ENCODE assay signal across 24 cellular contexts in genomic region chr5:75885321-75885720, GRCh38.
"Had no signal": no experiment of that assay in that cellular context is flagged by ENCODE, and none has a peak within 500 bp of the region (broad histone marks: within the 10 kb centered on the region; RNA-seq: fewer than 3 reads in every experiment).

No MANE protein-coding gene starts in this region.

- H3K4me3 ChIP-seq: esophagus squamous epithelium, gastroesophageal sphincter, hepatocyte, left ventricle myocardium inferior, lower lobe of right lung, prostate gland, right lobe of liver, spleen, testis, tibial nerve had no signal

- H3K27ac ChIP-seq: epithelial cell of prostate, esophagus squamous epithelium, gastroesophageal sphincter, hepatocyte, left ventricle myocardium inferior, lower lobe of right lung, parathyroid adenoma, prostate gland, right lobe of liver, spleen, testis, tibial nerve had no signal

- H3K4me1 ChIP-seq: esophagus squamous epithelium, gastroesophageal sphincter, left ventricle myocardium inferior, lower lobe of right lung, parathyroid adenoma, prostate gland, right lobe of liver, spleen, testis, tibial nerve had no signal

- H3K4me2 ChIP-seq: hepatocyte had no signal

- H3K79me2 ChIP-seq: hepatocyte, parathyroid adenoma had no signal

- H3K36me3 ChIP-seq: esophagus squamous epithelium, gastroesophageal sphincter, left ventricle myocardium inferior, lower lobe of right lung, prostate gland, right lobe of liver, spleen, tibial nerve had no signal

- H2AFZ ChIP-seq: hepatocyte, parathyroid adenoma had no signal

- H3K9ac ChIP-seq: parathyroid adenoma had no signal

- H3K27me3 ChIP-seq: esophagus squamous epithelium, gastroesophageal sphincter, hepatocyte, right lobe of liver, spleen, testis, tibial nerve had no signal

- ATAC-seq: effector memory CD8-positive, alpha-beta T cell; gastroesophageal sphincter; left cardiac atrium; lower lobe of right lung; right lobe of liver; stimulated activated naive B cell treated with anti-CD40 and anti-IgM and Interleukin-4, amounts not matched to agents 10 μg/mL and 1 μg/mL and 100 μg/mL, for 72 hours; stimulated activated naive CD8-positive, alpha-beta T cell treated with anti-CD3 and anti-CD28 coated beads, Interleukin-15, amount 100 ng/mL, for 72 hours had no signal

- H3K9me3 ChIP-seq: esophagus squamous epithelium, lower lobe of right lung, prostate gland, right lobe of liver, testis had no signal

- DNase-seq: effector memory CD8-positive, alpha-beta T cell; esophagus squamous epithelium; foreskin fibroblast; glutamatergic neuron; kidney; left cardiac atrium; left ventricle myocardium inferior; lower lobe of right lung; midbrain; retina; right lobe of liver; spleen; stimulated activated CD4-positive, alpha-beta T cell treated with anti-CD3 and anti-CD28 coated beads, Interleukin-15, amount 100 ng/mL, for 24 hours; stimulated activated CD4-positive, alpha-beta T cell treated with anti-CD3 and anti-CD28 coated beads, Interleukin-1b, Interleukin-23, amount 100 ng/mL, for 48 hours; stimulated activated CD4-positive, alpha-beta T cell treated with anti-CD3 and anti-CD28 coated beads, Interleukin-4, amount 100 ng/mL, for 4 hours; stimulated activated naive B cell treated with anti-CD40 and anti-IgM and Interleukin-4, amounts not matched to agents 10 μg/mL and 1 μg/mL and 100 μg/mL, for 72 hours; stimulated activated naive CD8-positive, alpha-beta T cell treated with anti-CD3 and anti-CD28 coated beads, Interleukin-15, amount 100 ng/mL, for 72 hours; testis had no signal
